In the genomic region with DNA sequence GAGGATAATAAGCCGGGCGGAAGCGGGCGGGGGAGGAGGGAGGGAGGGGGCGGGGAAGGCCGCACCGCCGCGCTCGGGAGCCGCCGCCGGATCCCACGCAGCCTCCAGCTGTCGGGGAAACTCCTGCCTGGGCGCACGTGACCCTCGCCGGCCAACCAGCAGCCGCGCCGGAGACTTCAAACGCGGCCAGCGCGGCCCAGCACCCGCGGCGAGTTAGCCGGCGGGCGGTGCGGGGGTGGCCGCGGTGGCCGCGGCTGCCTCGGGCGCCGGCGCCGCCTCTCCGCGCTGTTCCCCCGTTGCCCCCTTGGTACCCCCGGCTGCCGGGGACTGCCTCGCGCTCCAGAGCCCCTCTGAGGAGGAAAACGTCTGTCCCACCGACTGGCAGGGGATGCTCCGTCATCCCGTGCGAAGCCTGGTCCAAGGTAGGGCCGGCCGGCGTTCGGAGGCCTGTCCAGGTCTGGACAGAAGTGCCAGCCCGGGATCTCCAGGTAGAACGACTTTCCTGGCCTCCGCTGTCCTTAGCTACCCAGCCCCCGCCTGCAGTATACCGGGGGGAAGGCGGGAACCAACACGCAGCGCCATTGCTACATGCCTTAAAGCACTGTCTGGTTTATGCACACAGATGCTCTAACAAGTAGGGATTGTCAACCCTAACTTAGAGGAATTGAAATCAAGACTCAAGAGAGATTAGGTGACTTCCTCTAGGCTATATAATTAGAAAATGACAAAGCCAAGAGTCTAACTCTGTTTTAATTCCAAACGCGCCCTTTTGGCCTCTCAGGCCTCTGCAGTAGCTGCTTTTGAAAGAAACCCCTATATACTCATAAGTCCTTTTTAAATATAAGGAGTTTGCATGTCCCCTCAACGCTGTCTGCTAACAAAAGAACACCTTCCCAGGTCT, we compare ENCODE assay signal across 8 cellular contexts. TPM values are rescaled to one million over a fixed set of nuclear protein-coding genes. Genes with fewer than 3 reads are reported as not detected.
DNase-seq lines count a peak whose midpoint lies in the region.

A gene with protein sequence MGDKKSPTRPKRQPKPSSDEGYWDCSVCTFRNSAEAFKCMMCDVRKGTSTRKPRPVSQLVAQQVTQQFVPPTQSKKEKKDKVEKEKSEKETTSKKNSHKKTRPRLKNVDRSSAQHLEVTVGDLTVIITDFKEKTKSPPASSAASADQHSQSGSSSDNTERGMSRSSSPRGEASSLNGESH (minus strand): TSS at position 9 of the 901 bp plus-strand sequence. CDS start 68 bp downstream, outside the sequence.

- no peaks in the 10 kb centered on the region for H3K27me3 Mint-ChIP-seq in activated naive CD4-positive, alpha-beta T cell treated with anti-CD3 and anti-CD28 coated beads, Interleukin-2, amount 10 ng/mL, durations not matched to agents 7 days and 5 days

- peak within 1 kb of the TSS; percentile 98 for H3K4me3 ChIP-seq in SK-N-MC

- H3K4me1 Mint-ChIP-seq in activated naive CD4-positive, alpha-beta T cell treated with anti-CD3 and anti-CD28 coated beads, Interleukin-2, amount 10 ng/mL, durations not matched to agents 7 days and 5 days = peaks cover 45% of the 10 kb centered on the region

- peak within 1 kb of the TSS; percentile 95 for H3K27ac Mint-ChIP-seq in activated naive CD4-positive, alpha-beta T cell treated with anti-CD3 and anti-CD28 coated beads, Interleukin-2, amount 10 ng/mL, durations not matched to agents 7 days and 5 days

- no peaks in the 10 kb centered on the region for H3K9me3 Mint-ChIP-seq in activated naive CD4-positive, alpha-beta T cell treated with anti-CD3 and anti-CD28 coated beads, Interleukin-2, amount 10 ng/mL, durations not matched to agents 7 days and 5 days

- DNase-seq in H4 (ENCODE audit: low spot score) (peak; percentile 84), LoVo (ENCODE audit: low spot score) (peak; percentile 94), SK-N-MC (ENCODE audit: low read depth, low spot score) (no peak), germinal center (ENCODE audit: low spot score) (peak; percentile 88), nucleus accumbens (lab: John Stamatoyannopoulos, UW) (peak in 55 of 56 donors; percentile 33 to 94 (median 83)), superior temporal gyrus (ENCODE audit: extremely low spot score) (peak; percentile 89)
- DNase-seq in activated naive CD4-positive, alpha-beta T cell treated with anti-CD3 and anti-CD28 coated beads, Interleukin-2, amount 10 ng/mL, durations not matched to agents 7 days and 5 days = peak; percentile 91

- H3K9ac ChIP-seq in ES-I3 (ENCODE audit: low read depth, low read length) (peak within 1 kb of the TSS; percentile 78), SK-N-MC (ENCODE audit: insufficient read length) (peak within 1 kb of the TSS; percentile 82)

- H3K36me3 ChIP-seq in ES-I3 (ENCODE audit: insufficient read depth, low read length) (no peaks in the 10 kb centered on the region), SK-N-MC (ENCODE audit: insufficient read depth, low read length) (peaks cover 15% of the 10 kb centered on the region)

- CTCF ChIA-PET in activated naive CD4-positive, alpha-beta T cell treated with anti-CD3 and anti-CD28 coated beads, Interleukin-2, amount 10 ng/mL, durations not matched to agents 7 days and 5 days (lab: Charles Lee) = interaction anchor here (0.6 to 1.5 kb wide), 2 partner anchors 94 to 133 kb away, joined by 3 to 4 read pairs; no protein-coding TSS in a partner anchor

- peaks cover 17% of the 10 kb centered on the region for H3K36me3 Mint-ChIP-seq in activated naive CD4-positive, alpha-beta T cell treated with anti-CD3 and anti-CD28 coated beads, Interleukin-2, amount 10 ng/mL, durations not matched to agents 7 days and 5 days

- no peaks in the 10 kb centered on the region; the same call in 1 of the 2 replicates for H3K4me1 ChIP-seq in ES-I3 (ENCODE audit: insufficient read depth, low read length)

- peak within 1 kb of the TSS; percentile 84 for H3K4me3 Mint-ChIP-seq in activated naive CD4-positive, alpha-beta T cell treated with anti-CD3 and anti-CD28 coated beads, Interleukin-2, amount 10 ng/mL, durations not matched to agents 7 days and 5 days

- H3K9me3 ChIP-seq in ES-I3 (ENCODE audit: control insufficient read depth, insufficient read depth, low read length) = no peaks in the 10 kb centered on the region
- H3K9me3 ChIP-seq in SK-N-MC (ENCODE audit: low read depth, low read length) = no peaks in the 10 kb centered on the region

- H3K27ac ChIP-seq in SK-N-MC = no peak within 1 kb of the TSS; the same call in 1 of the 2 replicates

RNA-seq across cellular contexts. Expression of the gene that starts here (rescaled TPM):
- 9.5 and 10.6 TPM in 2 replicates for total RNA-seq in H4 (2014; rRNA removed; shearing (Covaris generic))
